In genomic region chr9:128719919-128720605, GRCh38 we compare ENCODE assay signal across 1 cellular context.
TF ChIP-seq lines count a peak whose summit lies in the region.

No MANE protein-coding gene starts in this region.

TF ChIP-seq in HCT116, 20 proteins besides CTCF, POLR2A, EP300 and RAD21:
- TF ChIP-seq EGR1 (IDR thresholded peaks at IDR 0.05; ENCODE audit: low read depth): no peak
- TF ChIP-seq ZNF274 (IDR thresholded peaks at IDR 0.05; ENCODE audit: low read depth, low read length): no peak
- no peak for TF ChIP-seq ZFX (IDR thresholded peaks at IDR 0.05)
- no peak for TF ChIP-seq TCF7L2 (IDR thresholded peaks at IDR 0.05; ENCODE audit: borderline replicate concordance, extremely low read depth, insufficient read depth, insufficient read length)
- no peak for TF ChIP-seq EZH2phosphoT487 (IDR thresholded peaks at IDR 0.05; ENCODE audit: borderline replicate concordance)
- no peak for TF ChIP-seq MAX (IDR thresholded peaks at IDR 0.05)
- no peak for TF ChIP-seq SIN3A (IDR thresholded peaks at IDR 0.05; ENCODE audit: low read depth)
- no peak for TF ChIP-seq REST (IDR thresholded peaks at IDR 0.05; ENCODE audit: low read depth)
- TF ChIP-seq SRF (IDR thresholded peaks at IDR 0.05; ENCODE audit: low read depth): no peak
- TF ChIP-seq ZBTB33 (IDR thresholded peaks at IDR 0.05; ENCODE audit: extremely low read depth, insufficient replicate concordance, low read length): no peak
